2 cellular contexts compared by ENCODE assay signal in the genomic region with DNA sequence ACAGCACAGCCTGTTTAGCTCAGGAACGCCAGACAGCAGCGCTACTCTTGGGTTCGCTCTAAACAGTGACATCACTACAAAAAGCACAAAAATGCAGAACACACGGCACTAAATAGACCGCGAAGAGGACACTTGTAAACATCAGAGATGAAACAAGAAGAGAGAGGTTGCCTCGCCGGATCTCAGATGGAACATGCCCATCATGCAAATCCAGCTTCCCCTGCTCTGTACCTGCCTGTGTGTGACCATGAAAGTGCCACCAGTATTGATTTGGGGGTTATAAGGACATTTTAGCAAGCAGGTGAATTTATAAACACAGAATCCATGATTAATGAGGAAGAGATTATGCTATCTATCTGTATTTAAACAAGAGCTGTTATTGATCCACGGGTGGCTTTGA. TPM values are rescaled to one million over a fixed set of nuclear protein-coding genes. Genes with fewer than 3 reads are reported as not detected.
"Had no signal": no experiment of that assay in that cellular context is flagged by ENCODE, and none has a peak within 500 bp of the region (broad histone marks: within the 10 kb centered on the region; RNA-seq: fewer than 3 reads in every experiment).

No MANE protein-coding gene starts in this region.

RNA-seq across cellular contexts. Expression of a gene that starts 19.2 kb away (rescaled TPM):
- total RNA-seq: kidney epithelial cell, myocyte had no signal
